In genomic region chr6:79984261-79984660, GRCh38 we compare ENCODE assay signal across 8 cellular contexts. TPM values are rescaled to one million over a fixed set of nuclear protein-coding genes. Genes with fewer than 3 reads are reported as not detected.
DNase-seq lines count a peak whose midpoint lies in the region; ATAC-seq and TF ChIP-seq lines count a peak whose summit lies in the region.

No MANE protein-coding gene starts in this region.

- no peak overlapping the region for H4K91ac ChIP-seq in trophoblast cell (ENCODE audit: low read depth, low read length)

- no CpG with 5 or more reads among the region's 2 CpGs for WGBS in trophoblast cell (ENCODE audit: extremely low coverage, insufficient coverage, insufficient read length)

- peak overlapping the region; percentile 53 for H3K27ac ChIP-seq in DND-41 (ENCODE audit: low read length)
- H3K27ac ChIP-seq in trophoblast cell (ENCODE audit: low read depth, low read length), result no peak overlapping the region

- H2AFZ ChIP-seq in DND-41 (ENCODE audit: low read depth, low read length) (peak overlapping the region; percentile 16), trophoblast cell (ENCODE audit: insufficient read depth, low read length, poor library complexity) (no peak overlapping the region)

- no peaks in the 10 kb centered on the region for H3K79me1 ChIP-seq in trophoblast cell (ENCODE audit: low read length)

- H3K4me3 ChIP-seq in DND-41 (ENCODE audit: low read depth in 1 of 2, low read length in 2 of 2) (no peak overlapping the region), fibroblast of pulmonary artery (replicated peaks; ENCODE audit: low read depth, low read length) (no peak overlapping the region), trophoblast cell (ENCODE audit: low read depth, low read length) (no peak overlapping the region)

- H3K4me2 ChIP-seq in DND-41 (ENCODE audit: insufficient read depth, low read length) (peak overlapping the region; percentile 6; the same call in 1 of the 2 replicates), trophoblast cell (ENCODE audit: low read length) (no peak overlapping the region)

- no peak overlapping the region for H3K23ac ChIP-seq in trophoblast cell (ENCODE audit: low read length)

- H3K9me3 ChIP-seq in DND-41 (ENCODE audit: insufficient read depth, low read length, severe bottlenecking) (no peaks in the 10 kb centered on the region), trophoblast cell (ENCODE audit: insufficient read depth, low read depth, low read length) (no peaks in the 10 kb centered on the region)

- H4K20me1 ChIP-seq in DND-41 (ENCODE audit: insufficient read depth, low read length), result no peaks in the 10 kb centered on the region

- no peak overlapping the region for H3K18ac ChIP-seq in trophoblast cell (ENCODE audit: low read length)

- H3K4ac ChIP-seq in trophoblast cell (ENCODE audit: low read depth, low read length), result no peak overlapping the region

- no peaks in the 10 kb centered on the region for H3K27me3 ChIP-seq in DND-41 (ENCODE audit: insufficient read depth, low read length, poor library complexity)
- H3K27me3 ChIP-seq in trophoblast cell (ENCODE audit: insufficient read depth, low read length), result no peaks in the 10 kb centered on the region

- H4K12ac ChIP-seq in trophoblast cell (ENCODE audit: low read depth, low read length), result no peak overlapping the region

- H2BK5ac ChIP-seq in trophoblast cell (ENCODE audit: low read depth, low read length, poor library complexity), result no peak overlapping the region

- H4K8ac ChIP-seq in trophoblast cell (ENCODE audit: low read depth, low read length), result no peak overlapping the region

- H3K9ac ChIP-seq in DND-41 (ENCODE audit: low read depth, low read length), result peak overlapping the region; percentile 21
- H3K9ac ChIP-seq in trophoblast cell (ENCODE audit: low read length), result no peak overlapping the region

- H3K4me1 ChIP-seq in DND-41 (ENCODE audit: insufficient read depth, low read length), result peaks cover 26% of the 10 kb centered on the region
- H3K4me1 ChIP-seq in trophoblast cell (ENCODE audit: control insufficient read depth in 1 of 2, insufficient read depth in 2 of 2, low read length in 2 of 2), result no peaks in the 10 kb centered on the region

- no peaks in the 10 kb centered on the region for H3K36me3 ChIP-seq in DND-41 (ENCODE audit: insufficient read depth, low read length)
- H3K36me3 ChIP-seq in trophoblast cell (ENCODE audit: control insufficient read depth in 1 of 2, insufficient read depth in 2 of 2, low read length in 2 of 2), result no peaks in the 10 kb centered on the region

- H3K14ac ChIP-seq in trophoblast cell (ENCODE audit: low read length), result no peak overlapping the region

- H3K79me2 ChIP-seq in DND-41 (ENCODE audit: insufficient read depth, low read length) (no peaks in the 10 kb centered on the region), trophoblast cell (ENCODE audit: control insufficient read depth, insufficient read depth, low read length, poor library complexity) (no peaks in the 10 kb centered on the region)

- TF ChIP-seq CTCF in DND-41 (IDR thresholded peaks at IDR 0.05; ENCODE audit: borderline replicate concordance, extremely low read depth, low read length, poor library complexity, severe bottlenecking) (peak; percentile 93), fibroblast of pulmonary artery (IDR thresholded peaks at IDR 0.05; ENCODE audit: low read length, missing control alignments) (no peak)

- no peak overlapping the region for H2BK120ac ChIP-seq in trophoblast cell (ENCODE audit: insufficient read depth, low read length, poor library complexity)

- H2AK5ac ChIP-seq in trophoblast cell (ENCODE audit: low read length), result no peak overlapping the region

- H2BK12ac ChIP-seq in trophoblast cell (ENCODE audit: low read length), result no peak overlapping the region

- DNase-seq in DND-41, result peak; percentile 83
- DNase-seq in NCI-H226, result peak; percentile 6
- DNase-seq in fibroblast of pulmonary artery (ENCODE audit: low read depth), result peak; percentile 16
- DNase-seq in activated gamma-delta T cell treated with Interleukin-2 at 50 U/mL for 16 hours, result no peak
- no peak for DNase-seq in trophoblast cell
- DNase-seq in NCI-H2081 (lab: John Stamatoyannopoulos, UW), result no peak

- ATAC-seq in DND-41 (ENCODE audit: insufficient read depth, low read depth) (peak; percentile 98), GM21576 (IDR thresholded peaks at IDR 0.05; ENCODE audit: unreplicated experiment) (peak; percentile 68), HG03135 (IDR thresholded peaks at IDR 0.05; ENCODE audit: unreplicated experiment) (no peak)

RNA-seq across cellular contexts. Expression of gene TTK, which starts 20.2 kb away (rescaled TPM):
- polyA plus RNA-seq in trophoblast cell (2013), result 36.6 and 39.1 TPM in 2 replicates

RNA-seq across cellular contexts. Expression of gene ELOVL4, which starts 36.9 kb away (rescaled TPM):
- 6.7 and 7.1 TPM in 2 replicates for polyA plus RNA-seq in trophoblast cell (2013)

Comparison
In these comparisons a context has a peak if more than half of its experiments do, and no peak if none do; other contexts are left out.
1. DNase-seq: peak in DND-41 (single experiment), NCI-H226 (single experiment) and fibroblast of pulmonary artery (single experiment); none in activated gamma-delta T cell treated with Interleukin-2 at 50 U/mL for 16 hours (single experiment), trophoblast cell (0 of 2) and NCI-H2081 (0 of 2).